10 cellular contexts compared by ENCODE assay signal in the genomic region with DNA sequence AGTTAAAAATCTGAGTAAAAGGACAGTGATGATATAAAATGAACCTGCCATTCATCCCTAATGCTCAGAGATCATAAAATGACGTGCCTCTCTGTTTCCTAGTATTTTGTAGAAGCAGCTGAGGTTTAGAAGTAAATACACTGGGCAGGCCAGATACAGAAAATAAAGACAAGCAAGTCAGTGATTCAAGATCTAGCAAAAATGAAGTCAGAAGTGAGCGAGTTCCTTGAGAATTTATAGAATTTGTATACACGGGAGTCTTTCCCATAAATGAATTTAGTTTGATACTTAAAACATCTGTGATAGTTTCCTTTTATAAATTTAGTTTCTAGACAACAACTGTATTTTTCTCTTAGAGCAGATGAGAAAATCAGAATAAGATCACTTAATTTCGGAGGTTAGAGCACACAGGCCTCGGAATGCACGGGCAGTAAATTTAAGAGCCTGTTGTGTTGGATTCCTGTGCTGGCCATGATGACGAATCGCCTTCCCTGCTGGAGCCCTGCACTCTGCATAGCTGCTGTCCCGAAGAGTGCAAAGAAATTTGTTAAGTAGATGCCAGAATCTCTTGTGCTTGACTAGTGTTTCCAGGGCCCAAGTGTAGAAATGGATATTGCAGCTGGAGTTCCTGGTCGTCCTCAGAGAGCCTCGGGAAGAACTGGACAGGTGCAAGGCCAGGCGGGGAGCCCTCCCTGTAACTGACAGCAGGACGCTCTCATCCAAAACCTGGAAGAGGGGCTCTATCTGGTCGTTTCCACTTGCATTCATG.
DNase-seq lines count a peak whose midpoint lies in the region; ATAC-seq and TF ChIP-seq lines count a peak whose summit lies in the region.
"Had no signal": no experiment of that assay in that cellular context is flagged by ENCODE, and none has a peak within 500 bp of the region (broad histone marks: within the 10 kb centered on the region; RNA-seq: fewer than 3 reads in every experiment).

No MANE protein-coding gene starts in this region.

- no peak overlapping the region for H3K9ac ChIP-seq in endodermal cell (ENCODE audit: extremely low read depth, low read length, poor library complexity, severe bottlenecking)
- H3K9ac ChIP-seq in mucosa of rectum (ENCODE audit: low read depth in 1 of 2, low read length in 2 of 2), result peak overlapping the region; percentile 26 to 41

- no peaks in the 10 kb centered on the region for H3K4me1 ChIP-seq in endodermal cell (ENCODE audit: control insufficient read depth, insufficient read depth, low read length)
- H3K4me1 ChIP-seq in mucosa of rectum (ENCODE audit: control insufficient read depth in 2 of 2, insufficient read depth in 2 of 2, low read length in 2 of 2), result peaks cover 19 to 21% of the 10 kb centered on the region in 2 donors
- H3K4me1 ChIP-seq in vagina, result peaks cover 18% of the 10 kb centered on the region
- H3K4me1 ChIP-seq: breast epithelium had no signal

- H3K36me3 ChIP-seq in endodermal cell (ENCODE audit: control insufficient read depth, insufficient read depth, low read length), result peaks cover 64% of the 10 kb centered on the region
- H3K36me3 ChIP-seq in mucosa of rectum (ENCODE audit: control insufficient read depth in 2 of 2, insufficient read depth in 2 of 2, low read length in 2 of 2), result peaks cover 14 to 26% of the 10 kb centered on the region in 2 donors
- no peaks in the 10 kb centered on the region for H3K36me3 ChIP-seq in vagina
- H3K36me3 ChIP-seq: breast epithelium had no signal

- DNase-seq in activated naive CD4-positive, alpha-beta T cell (lab: John Stamatoyannopoulos, UW), result no peak
- DNase-seq in endodermal cell, result no peak
- DNase-seq in vagina (ENCODE audit: extremely low spot score in 2 of 2), result peak in 1 of 2 donors; percentile 87
- no peak for DNase-seq in SHP77 (lab: John Stamatoyannopoulos, UW)
- DNase-seq in NCI-H1092 treated with DMSO at 0.1 percent for 48 hours (lab: John Stamatoyannopoulos, UW), result no peak
- DNase-seq: stimulated activated CD4-positive, alpha-beta T cell treated with anti-CD3 and anti-CD28 coated beads, Interleukin-2, amount 100 ng/mL, for 48 hours had no signal

- H3K27me3 ChIP-seq in endodermal cell (ENCODE audit: control insufficient read depth, insufficient read depth, low read length, poor library complexity, severe bottlenecking), result no peaks in the 10 kb centered on the region
- H3K27me3 ChIP-seq in mucosa of rectum (ENCODE audit: control insufficient read depth in 2 of 2, insufficient read depth in 2 of 2, low read length in 2 of 2), result no peaks in the 10 kb centered on the region
- H3K27me3 ChIP-seq in vagina, result no peaks in the 10 kb centered on the region
- H3K27me3 ChIP-seq: breast epithelium had no signal

- peaks cover 76% of the 10 kb centered on the region for H3K4me1 Mint-ChIP-seq in activated naive CD4-positive, alpha-beta T cell treated with anti-CD3 and anti-CD28 coated beads, Interleukin-2, amount 50 U/mL, for 24 hours
- H3K4me1 Mint-ChIP-seq in endodermal cell, result peaks cover 15% of the 10 kb centered on the region

- H3K9me3 ChIP-seq in endodermal cell (ENCODE audit: control insufficient read depth, low read length) (no peaks in the 10 kb centered on the region), mucosa of rectum (ENCODE audit: control insufficient read depth in 2 of 2, low read length in 2 of 2) (no peaks in the 10 kb centered on the region), vagina (no peaks in the 10 kb centered on the region)
- H3K9me3 ChIP-seq: breast epithelium had no signal

- TF ChIP-seq CTCF in endodermal cell (conservative IDR thresholded peaks at IDR 0.05) (no peak), vagina (IDR thresholded peaks at IDR 0.05) (no peak)

- TF ChIP-seq POLR2A in vagina (IDR thresholded peaks at IDR 0.05), result no peak

- no peaks in the 10 kb centered on the region for H3K27me3 Mint-ChIP-seq in activated naive CD4-positive, alpha-beta T cell treated with anti-CD3 and anti-CD28 coated beads, Interleukin-2, amount 50 U/mL, for 24 hours
- H3K27me3 Mint-ChIP-seq in endodermal cell (ENCODE audit: insufficient read depth), result no peaks in the 10 kb centered on the region

- ATAC-seq in GM21526 (IDR thresholded peaks at IDR 0.05; ENCODE audit: low FRiP score, unreplicated experiment), result no peak

- H3K4me3 ChIP-seq in endodermal cell (ENCODE audit: low read length) (no peak overlapping the region), mucosa of rectum (ENCODE audit: low read length in 2 of 2) (peak overlapping the region; percentile 53 to 65), vagina (no peak overlapping the region)
- H3K4me3 ChIP-seq: breast epithelium had no signal

- H3K27ac Mint-ChIP-seq in activated naive CD4-positive, alpha-beta T cell treated with anti-CD3 and anti-CD28 coated beads, Interleukin-2, amount 50 U/mL, for 24 hours, result no peak overlapping the region
- peak overlapping the region; percentile 63 for H3K27ac Mint-ChIP-seq in endodermal cell

- H3K36me3 Mint-ChIP-seq in activated naive CD4-positive, alpha-beta T cell treated with anti-CD3 and anti-CD28 coated beads, Interleukin-2, amount 50 U/mL, for 24 hours, result peaks cover 4% of the 10 kb centered on the region
- H3K36me3 Mint-ChIP-seq in endodermal cell (ENCODE audit: low read depth), result peaks cover 23% of the 10 kb centered on the region

- H3K9me3 Mint-ChIP-seq in activated naive CD4-positive, alpha-beta T cell treated with anti-CD3 and anti-CD28 coated beads, Interleukin-2, amount 50 U/mL, for 24 hours, result no peaks in the 10 kb centered on the region
- H3K9me3 Mint-ChIP-seq in endodermal cell, result no peaks in the 10 kb centered on the region

- WGBS in endodermal cell (ENCODE audit: insufficient coverage in 1 of 2, insufficient read length in 1 of 2), 2 experiments, result 66 to 74% methylated on average over 13 to 14 of the region's 14 CpGs

- intact Hi-C loops in vagina (cut with DNase I), result no loop called here

- H3K27ac ChIP-seq in endodermal cell (ENCODE audit: low read depth, low read length) (peak overlapping the region; percentile 86), mucosa of rectum (ENCODE audit: low read depth in 2 of 2, low read length in 2 of 2) (peak overlapping the region; percentile 71 to 72), vagina (peak overlapping the region; percentile 61)
- H3K27ac ChIP-seq: breast epithelium had no signal

- peak overlapping the region; percentile 37 for H3K4me3 Mint-ChIP-seq in activated naive CD4-positive, alpha-beta T cell treated with anti-CD3 and anti-CD28 coated beads, Interleukin-2, amount 50 U/mL, for 24 hours
- no peak overlapping the region for H3K4me3 Mint-ChIP-seq in endodermal cell

Comparison
In these comparisons a context has a peak if more than half of its experiments do, and no peak if none do; other contexts are left out.
1. H3K4me3 ChIP-seq: peak in mucosa of rectum (2 of 2); none in endodermal cell (single experiment) and vagina (0 of 2).
2. Peak in every context shown above with its lines, with median percentiles within 50 percentile points of each other: H3K27ac ChIP-seq.